Comparison of ENCODE assay signal across 11 cellular contexts in the genomic region with DNA sequence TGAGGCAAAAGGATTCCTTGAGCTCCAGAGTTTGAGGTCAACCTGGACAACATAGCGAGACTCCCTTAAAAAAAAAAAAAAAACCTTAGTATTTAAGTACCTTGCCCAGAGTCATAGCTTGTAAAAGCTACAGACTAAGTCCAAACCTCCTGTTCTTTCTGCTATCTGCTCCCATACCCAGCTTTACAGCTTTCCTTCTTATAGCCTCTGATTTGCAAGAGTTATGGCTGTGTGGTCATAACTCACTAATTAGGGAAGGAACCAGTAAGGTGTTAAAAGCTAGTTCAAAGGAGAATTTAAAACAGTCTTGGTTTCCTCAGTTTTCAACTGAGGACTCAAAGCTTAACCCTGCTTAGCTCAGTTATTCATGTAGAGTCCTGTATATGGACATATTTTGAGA.
DNase-seq lines count a peak whose midpoint lies in the region; ATAC-seq and TF ChIP-seq lines count a peak whose summit lies in the region.
"Had no signal": no experiment of that assay in that cellular context is flagged by ENCODE, and none has a peak within 500 bp of the region (broad histone marks: within the 10 kb centered on the region; RNA-seq: fewer than 3 reads in every experiment).

No MANE protein-coding gene starts in this region.

- intact Hi-C loops in Panc1 (cut with micrococcal nuclease; ENCODE audit: unreplicated experiment): loop anchor here (5.0 kb wide), 1 partner anchor 48 kb away; no protein-coding TSS in a partner anchor

- peaks cover 39% of the 10 kb centered on the region for H3K4me1 ChIP-seq in Panc1 (ENCODE audit: control insufficient read depth, insufficient read depth, low read length)

- peaks cover 43% of the 10 kb centered on the region for H3K4me1 Mint-ChIP-seq in nephron
- H3K4me1 Mint-ChIP-seq: IgD-negative memory B cell had no signal

- H3K36me3 Mint-ChIP-seq in nephron (ENCODE audit: low read depth): no peaks in the 10 kb centered on the region
- H3K36me3 Mint-ChIP-seq: IgD-negative memory B cell had no signal

- H3K27ac Mint-ChIP-seq in nephron: peak overlapping the region; percentile 30 to 87 (median 61)
- H3K27ac Mint-ChIP-seq: CD4-positive, alpha-beta T cell; H9 had no signal

- H3K36me3 ChIP-seq in Panc1 (ENCODE audit: control insufficient read depth, insufficient read depth, low read length): no peaks in the 10 kb centered on the region

- POLR2A ChIA-PET in Panc1 (lab: Charles Lee): interaction anchor here (0.7 kb wide), 1 partner anchor 30 kb away, joined by 3 read pairs; no protein-coding TSS in a partner anchor

- CTCF ChIA-PET in Panc1 (lab: Charles Lee): no interaction called here

- TF ChIP-seq CTCF in Panc1 (IDR thresholded peaks at IDR 0.05) (no peak), nephron (IDR thresholded peaks at IDR 0.05; ENCODE audit: unreplicated experiment in 3 of 3) (no peak)

- ATAC-seq in Panc1 (no peak), HG02870 (IDR thresholded peaks at IDR 0.05; ENCODE audit: unreplicated experiment) (no peak), HG03108 (IDR thresholded peaks at IDR 0.05; ENCODE audit: unreplicated experiment) (no peak)
- ATAC-seq: HepG2 had no signal

- in situ Hi-C loops in Panc1 (cut with HindIII; ENCODE audit: low pct_unique_long_range_greater_than_20kb, low sequenced_read_pairs): no loop called here

- H3K27me3 Mint-ChIP-seq in nephron (ENCODE audit: low read depth): peaks cover 4% of the 10 kb centered on the region

- H3K4me3 ChIP-seq in Panc1 (ENCODE audit: low read depth in 2 of 2, low read length in 2 of 2): no peak overlapping the region

- BruUV-seq in Panc1 (replicated peaks; lab: Mats Ljungman, UMichigan): no TSS peak

- H3K9me3 ChIP-seq in Panc1 (ENCODE audit: control insufficient read depth, insufficient read depth, low read depth, low read length): peaks cover 19% of the 10 kb centered on the region; the same call in 1 of the 2 replicates

- no peaks in the 10 kb centered on the region for H3K9me3 Mint-ChIP-seq in nephron
- H3K9me3 Mint-ChIP-seq: CD4-positive, alpha-beta T cell had no signal

- H3K27ac ChIP-seq in Panc1 (ENCODE audit: low read length): peak overlapping the region; percentile 100

- no peaks in the 10 kb centered on the region for H3K27me3 ChIP-seq in Panc1 (ENCODE audit: control insufficient read depth, insufficient read depth, low read length)

- no peak for DNase-seq in Panc1 (ENCODE audit: low read depth, low spot score)
- DNase-seq in cerebellar cortex (ENCODE audit: low spot score): peak; percentile 38
- DNase-seq in AML-193 (lab: John Stamatoyannopoulos, UW): no peak
- DNase-seq: ACHN; CD4-positive, alpha-beta T cell; H9 had no signal

- H3K4me3 Mint-ChIP-seq in nephron: no peak overlapping the region
- H3K4me3 Mint-ChIP-seq: CD4-positive, alpha-beta T cell; H9; IgD-negative memory B cell had no signal
